In the genomic region with DNA sequence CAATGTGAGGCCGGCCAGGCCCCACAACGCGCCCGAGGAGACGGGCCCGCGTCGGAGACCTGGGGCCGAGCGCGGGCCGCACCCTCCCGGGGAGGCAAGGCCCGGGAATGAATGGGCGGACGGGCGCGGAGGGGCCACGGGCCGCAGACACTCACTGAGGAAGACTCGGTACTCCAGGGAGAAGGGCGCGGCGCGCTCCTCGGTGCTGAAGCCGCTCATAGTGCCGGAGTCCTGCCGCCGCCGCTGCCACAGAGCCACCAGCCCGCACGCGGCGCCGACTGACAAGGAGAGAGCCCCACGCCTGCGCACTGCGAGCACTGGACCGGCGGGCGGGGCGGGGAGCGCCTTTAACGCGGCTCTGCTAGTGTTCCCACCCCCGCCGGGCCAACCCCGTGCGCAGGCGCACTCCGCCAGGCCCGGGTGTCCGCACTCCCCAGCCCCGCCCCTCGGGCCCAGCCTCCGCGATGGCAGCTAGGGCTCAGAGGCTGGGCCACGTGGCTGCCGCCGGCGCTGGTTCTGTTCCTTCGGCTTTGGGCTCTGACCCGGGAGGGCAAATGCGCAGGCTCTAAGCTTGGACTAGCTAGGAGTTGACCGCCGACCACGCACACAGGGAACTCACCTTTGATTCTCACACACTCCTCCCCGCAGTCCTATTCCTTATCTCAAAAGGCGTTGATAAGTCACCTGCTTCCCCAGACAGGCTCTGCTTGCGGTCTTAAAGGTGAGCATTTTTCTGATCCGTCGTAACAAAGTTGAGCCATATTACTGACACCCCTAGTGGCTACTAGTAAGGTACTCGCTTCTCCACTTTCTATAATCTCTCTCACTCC, we compare ENCODE assay signal across 8 cellular contexts.
DNase-seq lines count a peak whose midpoint lies in the region; ATAC-seq and TF ChIP-seq lines count a peak whose summit lies in the region.

A gene (minus strand): TSS at position 321 of the 830 bp plus-strand sequence. CDS start 102 bp downstream, at position 219.

- peaks cover 21% of the 10 kb centered on the region for H3K4me1 Mint-ChIP-seq in central memory CD8-positive, alpha-beta T cell

- peak; percentile 90 for DNase-seq in AG09319 (ENCODE audit: extremely low read depth, low read depth)
- DNase-seq in NCI-H345 treated with DMSO at 0.1 percent for 48 hours (lab: John Stamatoyannopoulos, UW; ENCODE audit: unreplicated experiment): peak; percentile 73
- DNase-seq in activated CD4-positive, CD25-positive, alpha-beta regulatory T cell treated with anti-CD3 and anti-CD28 coated beads, Interleukin-2, amount 50 U/mL, for 16 hours (ENCODE audit: low read depth, low spot score): peak; percentile 99
- DNase-seq in central memory CD8-positive, alpha-beta T cell (ENCODE audit: low spot score in 2 of 2): peak; percentile 98 to 99
- DNase-seq in islet precursor cell: peak; percentile 99
- DNase-seq in stimulated activated CD4-positive, alpha-beta T cell treated with anti-CD3 and anti-CD28 coated beads, Interleukin-12 subunit alpha, Interleukin-12 subunit beta, amount 100 ng/mL, for 48 hours (ENCODE audit: low read depth in 2 of 3, low spot score in 1 of 3): peak; percentile 97 to 99 (median 98)

- ATAC-seq in GM19023 (IDR thresholded peaks at IDR 0.05; ENCODE audit: unreplicated experiment) (peak; percentile 87), HG03280 (IDR thresholded peaks at IDR 0.05; ENCODE audit: unreplicated experiment) (peak; percentile 89)
- ATAC-seq in central memory CD8-positive, alpha-beta T cell (replicated peaks; ENCODE audit: extremely low read depth, poor library complexity, severe bottlenecking): peak; percentile 91

- peaks cover 1% of the 10 kb centered on the region for H3K36me3 Mint-ChIP-seq in central memory CD8-positive, alpha-beta T cell (ENCODE audit: insufficient read depth)

- H3K9me3 Mint-ChIP-seq in central memory CD8-positive, alpha-beta T cell: no peaks in the 10 kb centered on the region

- peak within 1 kb of the TSS; percentile 63 for H3K4me3 Mint-ChIP-seq in central memory CD8-positive, alpha-beta T cell

- peak within 1 kb of the TSS; percentile 77 for H3K27ac Mint-ChIP-seq in central memory CD8-positive, alpha-beta T cell (ENCODE audit: low read depth)

- H3K27me3 Mint-ChIP-seq in central memory CD8-positive, alpha-beta T cell: no peaks in the 10 kb centered on the region

- no peak for TF ChIP-seq CTCF in AG09319 (IDR thresholded peaks at IDR 0.05; ENCODE audit: low read depth, low read length)

Comparison
In these comparisons a context has a peak if more than half of its experiments do, and no peak if none do; other contexts are left out.
1. Peak in every context shown above with its lines: DNase-seq and ATAC-seq.